In genomic region chr18:13284330-13285027, GRCh38 we compare ENCODE assay signal across 11 cellular contexts.
DNase-seq lines count a peak whose midpoint lies in the region; ATAC-seq and TF ChIP-seq lines count a peak whose summit lies in the region.
"Had no signal": no experiment of that assay in that cellular context is flagged by ENCODE, and none has a peak within 500 bp of the region (broad histone marks: within the 10 kb centered on the region; RNA-seq: fewer than 3 reads in every experiment).

No MANE protein-coding gene starts in this region.

- peak; percentile 66 for ATAC-seq in activated T-helper 17 cell treated with anti-CD3 and anti-CD28 coated beads, Interleukin-2, amount 50 U/mL, for 72 hours (replicated peaks)
- peak; percentile 30 for ATAC-seq in mucosa of descending colon
- no peak for ATAC-seq in GM21825 (IDR thresholded peaks at IDR 0.05; ENCODE audit: unreplicated experiment)
- no peak for ATAC-seq in HG03457 (IDR thresholded peaks at IDR 0.05; ENCODE audit: unreplicated experiment)
- ATAC-seq: body of pancreas had no signal

- H3K9me2 ChIP-seq in MM.1S (replicated peaks; ENCODE audit: insufficient read depth, low read length): no peaks in the 10 kb centered on the region

- H3K4me3 ChIP-seq in mucosa of descending colon (no peak overlapping the region), MM.1S (ENCODE audit: low read length) (no peak overlapping the region)
- H3K4me3 ChIP-seq: body of pancreas had no signal

- no peaks in the 10 kb centered on the region for H3K27me3 ChIP-seq in MM.1S (replicated peaks; ENCODE audit: insufficient read depth, low read length)
- H3K27me3 ChIP-seq: BE2C, body of pancreas had no signal

- no peaks in the 10 kb centered on the region for H3F3A ChIP-seq in MM.1S (ENCODE audit: insufficient read depth, low read length)

- intact Hi-C loops in mucosa of descending colon (cut with DNase I, micrococcal nuclease): no loop called here

- DNase-seq in stimulated activated CD4-positive, alpha-beta T cell treated with anti-CD3 and anti-CD28 coated beads, Interleukin-1b, Interleukin-23, amount 100 ng/mL, for 48 hours: peak; percentile 30
- DNase-seq in stimulated activated CD4-positive, alpha-beta T cell treated with anti-CD3 and anti-CD28 coated beads, Interleukin-4, amount 100 ng/mL, for 4 hours: no peak
- no peak for DNase-seq in mucosa of descending colon
- no peak for DNase-seq in MM.1S
- no peak for DNase-seq in NCI-H345 (lab: John Stamatoyannopoulos, UW)
- DNase-seq: BE2C, body of pancreas, NCI-H2029 had no signal

- no peaks in the 10 kb centered on the region for H3K4me1 ChIP-seq in mucosa of descending colon (ENCODE audit: low read depth)
- H3K4me1 ChIP-seq in MM.1S (ENCODE audit: low read length): no peaks in the 10 kb centered on the region
- H3K4me1 ChIP-seq: BE2C had no signal

- H3K27ac Mint-ChIP-seq in activated T-helper 17 cell treated with anti-CD3 and anti-CD28 coated beads, Interleukin-2, amount 50 U/mL, for 72 hours: peak overlapping the region; percentile 77

- no peak overlapping the region for H3K9ac ChIP-seq in MM.1S (ENCODE audit: low read length)

- H2AFZ ChIP-seq in MM.1S (ENCODE audit: low read length): no peak overlapping the region

- no peaks in the 10 kb centered on the region for H3K79me2 ChIP-seq in MM.1S (ENCODE audit: low read length)

- peaks cover 47% of the 10 kb centered on the region for H3K4me1 Mint-ChIP-seq in activated T-helper 17 cell treated with anti-CD3 and anti-CD28 coated beads, Interleukin-2, amount 50 U/mL, for 72 hours

- H3K36me3 ChIP-seq in mucosa of descending colon (ENCODE audit: low read depth) (no peaks in the 10 kb centered on the region), MM.1S (replicated peaks; ENCODE audit: insufficient read depth, low read length) (no peaks in the 10 kb centered on the region)
- H3K36me3 ChIP-seq: BE2C had no signal

- H3K27ac ChIP-seq in MM.1S (ENCODE audit: low read length): no peak overlapping the region
- H3K27ac ChIP-seq: body of pancreas had no signal

- no peak overlapping the region for H3K4me2 ChIP-seq in MM.1S (ENCODE audit: low read depth, low read length)

- no peaks in the 10 kb centered on the region for H3K27me3 Mint-ChIP-seq in activated T-helper 17 cell treated with anti-CD3 and anti-CD28 coated beads, Interleukin-2, amount 50 U/mL, for 72 hours

- H3K9me3 Mint-ChIP-seq in activated T-helper 17 cell treated with anti-CD3 and anti-CD28 coated beads, Interleukin-2, amount 50 U/mL, for 72 hours: no peaks in the 10 kb centered on the region

- TF ChIP-seq CTCF in mucosa of descending colon (IDR thresholded peaks at IDR 0.05): no peak
- no peak for TF ChIP-seq CTCF in MM.1S (IDR thresholded peaks at IDR 0.05; ENCODE audit: low read length)

- no peaks in the 10 kb centered on the region for H4K20me1 ChIP-seq in MM.1S (ENCODE audit: insufficient read depth, low read length)

- peaks cover 20% of the 10 kb centered on the region for H3K36me3 Mint-ChIP-seq in activated T-helper 17 cell treated with anti-CD3 and anti-CD28 coated beads, Interleukin-2, amount 50 U/mL, for 72 hours (ENCODE audit: low read depth)

- H3K9me3 ChIP-seq in mucosa of descending colon: no peaks in the 10 kb centered on the region
- H3K9me3 ChIP-seq in MM.1S (replicated peaks; ENCODE audit: insufficient read depth, low read length): no peaks in the 10 kb centered on the region
- H3K9me3 ChIP-seq: BE2C, body of pancreas had no signal

- peak overlapping the region; percentile 66 for H3K4me3 Mint-ChIP-seq in activated T-helper 17 cell treated with anti-CD3 and anti-CD28 coated beads, Interleukin-2, amount 50 U/mL, for 72 hours

Comparison
In these comparisons a context has a peak if more than half of its experiments do, and no peak if none do; other contexts are left out.
1. ATAC-seq: peak in activated T-helper 17 cell treated with anti-CD3 and anti-CD28 coated beads, Interleukin-2, amount 50 U/mL, for 72 hours (single experiment) and mucosa of descending colon (single experiment); none in GM21825 (single experiment) and HG03457 (single experiment).